ENCODE assay signal across 15 cellular contexts in the genomic region with DNA sequence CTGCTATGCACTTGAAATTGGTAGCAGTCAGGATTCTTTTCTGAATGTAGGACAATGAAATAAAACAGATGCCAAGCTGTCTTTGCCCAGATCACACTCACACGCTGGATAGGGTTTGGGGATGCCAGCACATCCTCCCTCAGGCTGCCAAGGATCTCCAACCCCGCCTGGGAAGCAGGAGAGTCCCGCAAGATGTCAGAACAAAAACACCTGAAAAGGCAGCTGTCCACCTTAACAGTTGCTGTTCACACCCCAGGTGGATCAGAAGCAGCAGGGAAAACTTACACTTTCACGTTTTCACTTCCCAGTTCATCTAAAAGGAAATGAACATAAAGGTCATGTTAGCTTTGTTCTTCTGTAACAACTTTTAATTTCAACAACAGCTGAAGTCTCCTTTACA. TPM values are rescaled to one million over a fixed set of nuclear protein-coding genes. Genes with fewer than 3 reads are reported as not detected.
A peak's percentile ranks its signal among the peaks of the same experiment; 100 is the strongest.
DNase-seq lines count a peak whose midpoint lies in the region; ATAC-seq lines count a peak whose summit lies in the region.
"Had no signal": no experiment of that assay in that cellular context is flagged by ENCODE, and none has a peak within 500 bp of the region (broad histone marks: within the 10 kb centered on the region; RNA-seq: fewer than 3 reads in every experiment).

No MANE protein-coding gene starts in this region.

- no peak for DNase-seq in Right ventricle myocardium inferior (ENCODE audit: missing footprints)
- DNase-seq in cardiac septum (ENCODE audit: low spot score): no peak
- peak; percentile 9 for DNase-seq in MV-4-11 (lab: John Stamatoyannopoulos, UW)
- no peak for DNase-seq in activated naive CD8-positive, alpha-beta T cell treated with anti-CD3 and anti-CD28 coated beads for 36 hours
- DNase-seq in NCI-H2107 treated with DMSO at 0.1 percent for 48 hours (lab: John Stamatoyannopoulos, UW; ENCODE audit: unreplicated experiment): no peak
- DNase-seq in stimulated activated CD4-positive, alpha-beta T cell treated with anti-CD3 and anti-CD28 coated beads, Interleukin-1b, Interleukin-23, amount 100 ng/mL, for 48 hours: no peak
- DNase-seq in occipital lobe (lab: John Stamatoyannopoulos, UW): no peak
- DNase-seq: effector memory CD4-positive, alpha-beta T cell; hypothalamus; NCI-H1048; SHP77; stimulated activated CD4-positive, alpha-beta T cell treated with anti-CD3 and anti-CD28 coated beads, Interleukin-12 subunit alpha, Interleukin-12 subunit beta, amount 100 ng/mL, for 4 hours had no signal

- no peaks in the 10 kb centered on the region for H3K9me3 Mint-ChIP-seq in activated naive CD8-positive, alpha-beta T cell treated with anti-CD3 and anti-CD28 coated beads for 36 hours
- H3K9me3 Mint-ChIP-seq in stimulated activated memory B cell treated with anti-CD40 and anti-IgM and Interleukin-4, amounts not matched to agents 10 μg/mL and 1 μg/mL and 100 μg/mL, for 72 hours: peaks cover 3% of the 10 kb centered on the region

- ATAC-seq in Right ventricle myocardium inferior: peak; percentile 51
- no peak for ATAC-seq in stimulated activated memory B cell treated with anti-CD40 and anti-IgM and Interleukin-4, amounts not matched to agents 10 μg/mL and 1 μg/mL and 100 μg/mL, for 72 hours
- ATAC-seq: HCT116 had no signal

- peak overlapping the region; percentile 68 for H3K27ac Mint-ChIP-seq in activated naive CD8-positive, alpha-beta T cell treated with anti-CD3 and anti-CD28 coated beads for 36 hours
- peak overlapping the region; percentile 83 for H3K27ac Mint-ChIP-seq in stimulated activated memory B cell treated with anti-CD40 and anti-IgM and Interleukin-4, amounts not matched to agents 10 μg/mL and 1 μg/mL and 100 μg/mL, for 72 hours
- H3K27ac Mint-ChIP-seq: activated naive CD8-positive, alpha-beta T cell had no signal

- intact Hi-C loops in Right ventricle myocardium inferior (cut with DNase I) (loop anchor here (2.0 to 5.0 kb wide), 3 partner anchors 41 to 187 kb away; no protein-coding TSS in a partner anchor), cardiac septum (cut with DNase I) (loop anchor here (2.0 to 5.0 kb wide), 3 partner anchors 47 to 192 kb away; no protein-coding TSS in a partner anchor)

- H3K4me1 Mint-ChIP-seq in activated naive CD8-positive, alpha-beta T cell treated with anti-CD3 and anti-CD28 coated beads for 36 hours: peaks cover 17% of the 10 kb centered on the region
- peaks cover 74% of the 10 kb centered on the region for H3K4me1 Mint-ChIP-seq in stimulated activated memory B cell treated with anti-CD40 and anti-IgM and Interleukin-4, amounts not matched to agents 10 μg/mL and 1 μg/mL and 100 μg/mL, for 72 hours

- H3K27me3 Mint-ChIP-seq in activated naive CD8-positive, alpha-beta T cell treated with anti-CD3 and anti-CD28 coated beads for 36 hours: no peaks in the 10 kb centered on the region
- no peaks in the 10 kb centered on the region for H3K27me3 Mint-ChIP-seq in stimulated activated memory B cell treated with anti-CD40 and anti-IgM and Interleukin-4, amounts not matched to agents 10 μg/mL and 1 μg/mL and 100 μg/mL, for 72 hours
- H3K27me3 Mint-ChIP-seq: activated naive CD8-positive, alpha-beta T cell had no signal

- no peak overlapping the region for H3K4me3 Mint-ChIP-seq in activated naive CD8-positive, alpha-beta T cell treated with anti-CD3 and anti-CD28 coated beads for 36 hours
- H3K4me3 Mint-ChIP-seq in stimulated activated memory B cell treated with anti-CD40 and anti-IgM and Interleukin-4, amounts not matched to agents 10 μg/mL and 1 μg/mL and 100 μg/mL, for 72 hours: peak overlapping the region; percentile 51
- H3K4me3 Mint-ChIP-seq: activated naive CD8-positive, alpha-beta T cell had no signal

- peaks cover 8% of the 10 kb centered on the region for H3K36me3 Mint-ChIP-seq in activated naive CD8-positive, alpha-beta T cell treated with anti-CD3 and anti-CD28 coated beads for 36 hours
- peaks cover 32% of the 10 kb centered on the region for H3K36me3 Mint-ChIP-seq in stimulated activated memory B cell treated with anti-CD40 and anti-IgM and Interleukin-4, amounts not matched to agents 10 μg/mL and 1 μg/mL and 100 μg/mL, for 72 hours
- H3K36me3 Mint-ChIP-seq: activated naive CD8-positive, alpha-beta T cell had no signal

RNA-seq across cellular contexts. Expression of gene TMEM154, which starts 35.7 kb away (rescaled TPM):
- total RNA-seq in Right ventricle myocardium inferior (3.2 TPM), cardiac septum (1.6 TPM), occipital lobe (0.47 TPM)
- 10 to 100 TPM; 18.3 to 18.5 TPM for total RNA-seq in activated naive CD8-positive, alpha-beta T cell treated with anti-CD3 and anti-CD28 coated beads for 36 hours
